Comparison of ENCODE assay signal across 20 cellular contexts in the genomic region with DNA sequence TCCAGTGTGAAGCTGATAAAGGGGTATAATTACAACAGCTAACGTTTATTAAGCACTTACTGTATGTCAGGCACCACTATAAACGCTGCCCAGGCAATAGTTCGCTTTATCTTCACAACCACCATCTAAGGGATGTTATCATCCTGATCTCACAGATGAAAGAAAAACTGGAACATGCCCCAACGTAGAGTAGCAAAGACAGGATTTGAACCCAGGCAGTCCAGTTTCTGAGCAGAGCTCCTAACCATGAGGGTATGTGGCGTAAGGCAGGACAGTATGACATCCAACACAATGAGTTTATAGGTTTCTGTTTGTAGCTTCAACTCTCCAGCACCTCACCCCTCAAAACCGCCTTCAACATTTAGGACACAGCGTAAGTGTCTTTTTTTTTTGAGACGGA. TPM values are rescaled to one million over a fixed set of nuclear protein-coding genes. Genes with fewer than 3 reads are reported as not detected.
DNase-seq lines count a peak whose midpoint lies in the region; ATAC-seq, FAIRE-seq and TF ChIP-seq lines count a peak whose summit lies in the region.
"Had no signal": no experiment of that assay in that cellular context is flagged by ENCODE, and none has a peak within 500 bp of the region (broad histone marks: within the 10 kb centered on the region; RNA-seq: fewer than 3 reads in every experiment).

No MANE protein-coding gene starts in this region.

- no peaks in the 10 kb centered on the region for H3K36me3 ChIP-seq in GM23338 (ENCODE audit: insufficient read depth)
- no peaks in the 10 kb centered on the region for H3K36me3 ChIP-seq in K562 (ENCODE audit: control insufficient read depth, insufficient read depth, low read length)
- H3K36me3 ChIP-seq in sigmoid colon, result no peaks in the 10 kb centered on the region
- H3K36me3 ChIP-seq: Peyer's patch had no signal

- H4K20me1 ChIP-seq in GM23338 (replicated peaks; ENCODE audit: insufficient read depth) (no peaks in the 10 kb centered on the region), K562 (replicated peaks; ENCODE audit: control insufficient read depth, insufficient read depth, low read length) (no peaks in the 10 kb centered on the region)

- TF ChIP-seq CTCF in GM23338 (conservative IDR thresholded peaks at IDR 0.05; ENCODE audit: low read depth in 2 of 2) (no peak), K562 (IDR thresholded peaks at IDR 0.05 in 2 of 3, conservative IDR thresholded peaks at IDR 0.05 in 1 of 3; ENCODE audit: insufficient read depth in 2 of 3, low read depth in 1 of 3, low read length in 3 of 3) (no peak), nephron (IDR thresholded peaks at IDR 0.05; ENCODE audit: unreplicated experiment in 3 of 3) (no peak), sigmoid colon (IDR thresholded peaks at IDR 0.05) (no peak)

- no TSS peak for BruUV-seq in K562 (replicated peaks; lab: Mats Ljungman, UMichigan)

- H3K4me3 Mint-ChIP-seq in GM23338 (no peak overlapping the region), nephron (no peak overlapping the region)
- no peak overlapping the region for H3K4me3 Mint-ChIP-seq in activated CD8-positive, alpha-beta memory T cell treated with anti-CD3 and anti-CD28 coated beads, Interleukin-2, amount 10 ng/mL, durations not matched to agents 7 days and 5 days
- H3K4me3 Mint-ChIP-seq: IgD-negative memory B cell had no signal

- H3K4me1 Mint-ChIP-seq in GM23338 (peaks cover 2% of the 10 kb centered on the region; the same call in 1 of the 3 replicates), nephron (peaks cover 19% of the 10 kb centered on the region)
- H3K4me1 Mint-ChIP-seq in activated CD8-positive, alpha-beta memory T cell treated with anti-CD3 and anti-CD28 coated beads, Interleukin-2, amount 10 ng/mL, durations not matched to agents 7 days and 5 days, result peaks cover 6% of the 10 kb centered on the region
- H3K4me1 Mint-ChIP-seq: IgD-negative memory B cell had no signal

- no peaks in the 10 kb centered on the region for H3K9me1 ChIP-seq in K562 (ENCODE audit: control insufficient read depth, insufficient read depth, low read length)

- H2AFZ ChIP-seq in GM23338 (peak overlapping the region; percentile 78; the same call in 1 of the 2 replicates), K562 (ENCODE audit: low read depth, low read length) (no peak overlapping the region)

- H3K4me2 ChIP-seq in GM23338, result no peak overlapping the region
- H3K4me2 ChIP-seq in K562 (ENCODE audit: insufficient read depth, low read length), result no peak overlapping the region

- CTCF ChIA-PET in K562 (lab: Yijun Ruan, JAX; ENCODE audit: low intra/inter-chr PET ratio), result no interaction called here
- CTCF ChIA-PET in activated CD8-positive, alpha-beta memory T cell treated with anti-CD3 and anti-CD28 coated beads, Interleukin-2, amount 10 ng/mL, durations not matched to agents 7 days and 5 days (lab: Charles Lee), result interaction anchor here (1.0 to 1.8 kb wide), 4 partner anchors 23 to 92 kb away, joined by 3 to 6 read pairs (median 4); no protein-coding TSS in a partner anchor

- no peaks in the 10 kb centered on the region for H3K79me2 ChIP-seq in GM23338 (replicated peaks; ENCODE audit: insufficient read depth)
- H3K79me2 ChIP-seq in K562 (ENCODE audit: control insufficient read depth, insufficient read depth, low read length), result no peaks in the 10 kb centered on the region

- no peaks in the 10 kb centered on the region; the same call in 2 of the 3 replicates for H3K36me3 Mint-ChIP-seq in GM23338 (ENCODE audit: low read depth)
- no peaks in the 10 kb centered on the region for H3K36me3 Mint-ChIP-seq in nephron (ENCODE audit: low read depth)
- no peaks in the 10 kb centered on the region for H3K36me3 Mint-ChIP-seq in activated CD8-positive, alpha-beta memory T cell treated with anti-CD3 and anti-CD28 coated beads, Interleukin-2, amount 10 ng/mL, durations not matched to agents 7 days and 5 days

- no peaks in the 10 kb centered on the region for H3K9me2 ChIP-seq in GM23338 (ENCODE audit: insufficient read depth)

- DNase-seq in GM23338 (ENCODE audit: low spot score) (no peak), K562 (ENCODE audit: extremely low read depth in 1 of 4, low spot score in 3 of 4) (no peak), sigmoid colon (no peak), NCI-H2029 treated with DMSO at 0.1 percent for 48 hours (lab: John Stamatoyannopoulos, UW) (no peak)
- no peak for DNase-seq in activated CD8-positive, alpha-beta memory T cell treated with anti-CD3 and anti-CD28 coated beads, Interleukin-2, amount 10 ng/mL, durations not matched to agents 7 days and 5 days
- DNase-seq: DMS153, GOT3, HCEC 1CT, NCI-H1048, NCI-H1694, NCI-H2081, NCI-H2227 treated with DMSO at 0.1 percent for 48 hours, Peyer's patch, SHP77 treated with DMSO at 0.1 percent for 48 hours had no signal

- no peak for FAIRE-seq in K562 (lab: Jason Lieb, UNC)
- FAIRE-seq: G401.6 had no signal

- peaks cover 3% of the 10 kb centered on the region for H3K27me3 Mint-ChIP-seq in GM23338 (ENCODE audit: insufficient read depth, low read depth, poor library complexity)
- H3K27me3 Mint-ChIP-seq in nephron (ENCODE audit: low read depth), result peaks cover 22% of the 10 kb centered on the region
- H3K27me3 Mint-ChIP-seq in activated CD8-positive, alpha-beta memory T cell treated with anti-CD3 and anti-CD28 coated beads, Interleukin-2, amount 10 ng/mL, durations not matched to agents 7 days and 5 days, result no peaks in the 10 kb centered on the region

- 56% methylated on average over 8 of the region's 8 CpGs for WGBS in K562 (ENCODE audit: insufficient coverage, low coverage, missing lambda C conversion rate)
- 82 to 90% methylated on average over 8 of the region's 8 CpGs for WGBS in sigmoid colon, 2 donors

- H3K27ac ChIP-seq in GM23338 (ENCODE audit: low read depth) (no peak overlapping the region), K562 (ENCODE audit: extremely low read depth, low read depth, low read length) (no peak overlapping the region), sigmoid colon (peak overlapping the region in 3 of 4 donors; percentile 61 to 69 (median 65))
- H3K27ac ChIP-seq: C4-2B, Peyer's patch had no signal

- H3K4me1 ChIP-seq in GM23338 (ENCODE audit: insufficient read depth), result no peaks in the 10 kb centered on the region
- H3K4me1 ChIP-seq in K562 (replicated peaks in 1 of 2; ENCODE audit: control insufficient read depth in 2 of 2, insufficient read depth in 2 of 2, low read length in 2 of 2), result peaks cover 4 to 12% of the 10 kb centered on the region in 2 experiments; a peak in 4 of 5 replicates
- peaks cover 0 to 32% (median 25%) of the 10 kb centered on the region in 4 donors for H3K4me1 ChIP-seq in sigmoid colon
- H3K4me1 ChIP-seq: Peyer's patch had no signal

- H3K27ac Mint-ChIP-seq in GM23338, result no peak overlapping the region
- peak overlapping the region in 2 of 3 experiments; percentile 54 to 66 for H3K27ac Mint-ChIP-seq in nephron
- H3K27ac Mint-ChIP-seq in activated CD8-positive, alpha-beta memory T cell treated with anti-CD3 and anti-CD28 coated beads, Interleukin-2, amount 10 ng/mL, durations not matched to agents 7 days and 5 days, result no peak overlapping the region

- in situ Hi-C loops in K562 (cut with MboI), result no loop called here

- TF ChIP-seq POLR2A in K562 (conservative IDR thresholded peaks at IDR 0.05) (no peak), sigmoid colon (IDR thresholded peaks at IDR 0.05) (no peak)

- TF ChIP-seq EP300 in K562 (IDR thresholded peaks at IDR 0.05; ENCODE audit: low read length) (no peak), sigmoid colon (IDR thresholded peaks at IDR 0.05) (no peak)

- TF ChIP-seq RAD21 in K562 (CRISPR knock-in tag; conservative IDR thresholded peaks at IDR 0.05 in 1 of 2, IDR thresholded peaks at IDR 0.05 in 1 of 2), result no peak

- no peaks in the 10 kb centered on the region for H3F3A ChIP-seq in GM23338 (replicated peaks; ENCODE audit: low read depth)

- POLR2A ChIA-PET in K562 (lab: Yijun Ruan, JAX), result interaction anchor here (0.6 to 2.2 kb wide), 9 partner anchors 11 to 141 kb away, joined by 3 to 8 read pairs (median 3); no protein-coding TSS in a partner anchor

- no peak for ATAC-seq in GM23338
- ATAC-seq in K562, result peak; percentile 31; the same call in 1 of the 3 replicates
- ATAC-seq in SK-N-SH treated with all-trans-retinoic acid at 6 μM for 48 hours, result no peak
- ATAC-seq in activated CD8-positive, alpha-beta memory T cell treated with anti-CD3 and anti-CD28 coated beads, Interleukin-2, amount 10 ng/mL, durations not matched to agents 7 days and 5 days, result no peak
- no peak for ATAC-seq in GM18498 (IDR thresholded peaks at IDR 0.05; ENCODE audit: unreplicated experiment)

- H3K9me3 Mint-ChIP-seq in GM23338, result no peaks in the 10 kb centered on the region; the same call in 2 of the 3 replicates
- no peaks in the 10 kb centered on the region for H3K9me3 Mint-ChIP-seq in nephron
- no peaks in the 10 kb centered on the region for H3K9me3 Mint-ChIP-seq in activated CD8-positive, alpha-beta memory T cell treated with anti-CD3 and anti-CD28 coated beads, Interleukin-2, amount 10 ng/mL, durations not matched to agents 7 days and 5 days (ENCODE audit: low read depth)
- H3K9me3 Mint-ChIP-seq: IgD-negative memory B cell had no signal

- no peak overlapping the region for H3K4me3 ChIP-seq in GM23338
- no peak overlapping the region for H3K4me3 ChIP-seq in K562
- no peak overlapping the region for H3K4me3 ChIP-seq in sigmoid colon
- H3K4me3 ChIP-seq: Peyer's patch had no signal

- intact Hi-C loops in K562 (cut with micrococcal nuclease), result no loop called here
- intact Hi-C loops in sigmoid colon (cut with DNase I), result no loop called here

- H3K9me3 ChIP-seq in K562 (replicated peaks; ENCODE audit: control insufficient read depth, insufficient read depth, low read depth, low read length) (no peaks in the 10 kb centered on the region), sigmoid colon (no peaks in the 10 kb centered on the region)
- H3K9me3 ChIP-seq: Peyer's patch had no signal

- H3K9ac ChIP-seq in K562 (ENCODE audit: insufficient read depth in 1 of 2, low read depth in 2 of 2, low read length in 2 of 2), result no peak overlapping the region; a peak in 1 of 4 replicates

- H3K27me3 ChIP-seq in GM23338 (ENCODE audit: insufficient read depth) (no peaks in the 10 kb centered on the region), K562 (ENCODE audit: control insufficient read depth in 2 of 2, insufficient read depth in 2 of 2, low read length in 2 of 2) (no peaks in the 10 kb centered on the region), sigmoid colon (no peaks in the 10 kb centered on the region)
- H3K27me3 ChIP-seq: Peyer's patch had no signal

RNA-seq across cellular contexts. Expression of gene AHNAK, which starts 59.5 kb away (rescaled TPM):
- 1.7 and 2.1 TPM in 2 replicates for total RNA-seq in GM23338 (2014; rRNA removed; shearing (Covaris generic))
- polyA plus RNA-seq in GM23338 (2016; fragmentation: Nextera tagmentation; extraction: Ambion mirVana) (0.91 and 1.1 TPM in 2 replicates), K562 (2011; rRNA removed) (17.6 and 33.5 TPM in 2 replicates), K562 (2014; fragmentation: Illumina TruSeq; extraction: Trizol) (35.3 and 45.0 TPM in 2 replicates), K562 (2014; fragmentation: Nextera tagmentation; extraction: Ambion mirVana) (1 to 10 TPM; 1.5 to 2.5 TPM), K562 (2014; rRNA removed) (26.0 and 30.1 TPM in 2 replicates), sigmoid colon (100 to 1,000 TPM in 1 of 3 donors, 10 to 100 TPM in 2; 82.3 to 141 (median 85.5) TPM)
- total RNA-seq in K562 (2011; cell fraction: chromatin; rRNA removed; ENCODE audit: low replicate concordance), result 39.7 and 135 TPM in 2 replicates
- 22.0 and 31.1 TPM in 2 replicates for total RNA-seq in K562 (2011; cell fraction: nucleolus; rRNA removed)
- 33.6 and 34.6 TPM in 2 replicates for total RNA-seq in K562 (2011; cell fraction: nucleoplasm; rRNA removed)
- total RNA-seq in K562 (2014; rRNA removed) (66.4 and 75.0 TPM in 2 replicates), K562 (2014; rRNA removed; fragmentation: Illumina TruSeq; extraction: Trizol) (44.1 and 45.1 TPM in 2 replicates), K562 (2015; rRNA removed; fragmentation: Illumina TruSeq; extraction: Trizol) (71.3 and 71.7 TPM in 2 replicates), K562 (2021) (89.2 and 89.7 TPM in 2 replicates), sigmoid colon (1,000 to 10,000 TPM in 2 of 4 donors, 100 to 1,000 TPM in 2; 751 to 1,294 (median 1,065) TPM)
- 5.7 and 18.0 TPM in 2 replicates for polyA plus RNA-seq in K562 (2011; cell fraction: cytosol; rRNA removed)
- polyA plus RNA-seq in K562 (2011; cell fraction: nucleus; rRNA removed), result 53.7 and 161 TPM in 2 replicates
- polyA plus RNA-seq in K562 (2012), result 43.6 and 58.2 TPM in 2 replicates
- 82.9 and 138 TPM in 2 replicates for polyA minus RNA-seq in K562 (2011; rRNA and poly(A)+ RNA removed)
- 55.4 and 84.5 TPM in 2 replicates for polyA minus RNA-seq in K562 (2011; cell fraction: cytosol; rRNA and poly(A)+ RNA removed)
- 20.5 and 109 TPM in 2 replicates for polyA minus RNA-seq in K562 (2011; cell fraction: nucleus; rRNA and poly(A)+ RNA removed)
- 100 to 1,000 TPM; 180 to 390 TPM for total RNA-seq in activated CD8-positive, alpha-beta memory T cell treated with anti-CD3 and anti-CD28 coated beads, Interleukin-2, amount 10 ng/mL, durations not matched to agents 7 days and 5 days

Comparison
In these comparisons a context has a peak if more than half of its experiments do, and no peak if none do; other contexts are left out.
1. H3K27ac ChIP-seq: peak in sigmoid colon (3 of 4); none in GM23338 (single experiment) and K562 (single experiment).
2. H3K27ac Mint-ChIP-seq: peak in nephron (2 of 3); none in GM23338 (single experiment) and activated CD8-positive, alpha-beta memory T cell treated with anti-CD3 and anti-CD28 coated beads, Interleukin-2, amount 10 ng/mL, durations not matched to agents 7 days and 5 days (single experiment).